13 cellular contexts compared by ENCODE assay signal in genomic region chr22:40486962-40487602, GRCh38.
DNase-seq lines count a peak whose midpoint lies in the region; ATAC-seq, FAIRE-seq and TF ChIP-seq lines count a peak whose summit lies in the region.
"Had no signal": no experiment of that assay in that cellular context is flagged by ENCODE, and none has a peak within 500 bp of the region (broad histone marks: within the 10 kb centered on the region; RNA-seq: fewer than 3 reads in every experiment).

No MANE protein-coding gene starts in this region.

- H3K27ac ChIP-seq in A673 (ENCODE audit: low read depth, low read length, poor library complexity, severe bottlenecking) (peak overlapping the region; percentile 85), neutrophil (peak overlapping the region; percentile 75)
- H3K27ac ChIP-seq: pancreas, SJCRH30 had no signal

- no peak overlapping the region for H3K4me3 Mint-ChIP-seq in activated naive CD8-positive, alpha-beta T cell treated with anti-CD3 and anti-CD28 coated beads, Interleukin-2, amount 50 U/mL, for 24 hours

- no peak for TF ChIP-seq CTCF in A673 (conservative IDR thresholded peaks at IDR 0.05; ENCODE audit: low read depth, low read length)
- TF ChIP-seq CTCF in neutrophil (IDR thresholded peaks at IDR 0.05): no peak

- peaks cover 32% of the 10 kb centered on the region for H3K4me1 Mint-ChIP-seq in activated naive CD8-positive, alpha-beta T cell treated with anti-CD3 and anti-CD28 coated beads, Interleukin-2, amount 50 U/mL, for 24 hours

- H3K36me3 ChIP-seq in A673 (ENCODE audit: insufficient read depth, low read length, poor library complexity, severe bottlenecking) (no peaks in the 10 kb centered on the region), neutrophil (no peaks in the 10 kb centered on the region)
- H3K36me3 ChIP-seq: pancreas, SJCRH30 had no signal

- H3K4me1 ChIP-seq in A673 (ENCODE audit: insufficient read depth, low read length, poor library complexity, severe bottlenecking) (peaks cover 45% of the 10 kb centered on the region), neutrophil (ENCODE audit: control insufficient read depth in 1 of 2, insufficient read depth in 1 of 2, low read depth in 1 of 2, low read length in 1 of 2) (peaks cover 71% of the 10 kb centered on the region in 2 experiments)

- peak; percentile 81 for ATAC-seq in activated naive CD8-positive, alpha-beta T cell treated with anti-CD3 and anti-CD28 coated beads, Interleukin-2, amount 50 U/mL, for 24 hours
- ATAC-seq in GM21825 (IDR thresholded peaks at IDR 0.05; ENCODE audit: unreplicated experiment) (no peak), GM18867 (IDR thresholded peaks at IDR 0.05; ENCODE audit: unreplicated experiment) (no peak)

- no TSS peak for BruUV-seq in A673 (replicated peaks; lab: Mats Ljungman, UMichigan)

- peak; percentile 54 for FAIRE-seq in GM19239 (lab: Jason Lieb, UNC)
- FAIRE-seq: pancreas had no signal

- no peaks in the 10 kb centered on the region for H3K27me3 ChIP-seq in A673 (replicated peaks; ENCODE audit: insufficient read depth, low read depth, low read length, poor library complexity)
- H3K27me3 ChIP-seq in neutrophil: no peaks in the 10 kb centered on the region
- H3K27me3 ChIP-seq: dorsolateral prefrontal cortex, pancreas, SJCRH30 had no signal

- no peaks in the 10 kb centered on the region for H3K27me3 Mint-ChIP-seq in activated naive CD8-positive, alpha-beta T cell treated with anti-CD3 and anti-CD28 coated beads, Interleukin-2, amount 50 U/mL, for 24 hours

- CTCF ChIA-PET in A673 (lab: Charles Lee): interaction anchor here (1.0 kb wide), 1 partner anchor 50 kb away, joined by 5 read pairs; no protein-coding TSS in a partner anchor

- no peak for DNase-seq in A673 (ENCODE audit: low spot score)
- DNase-seq in GM19239 (ENCODE audit: insufficient read length, low spot score): no peak
- no peak for DNase-seq in activated naive CD8-positive, alpha-beta T cell treated with anti-CD3 and anti-CD28 coated beads, Interleukin-2, amount 50 U/mL, for 24 hours
- no peak for DNase-seq in NCI-H510A (lab: John Stamatoyannopoulos, UW)
- DNase-seq in KG1 (lab: John Stamatoyannopoulos, UW): no peak
- DNase-seq: activated effector memory CD4-positive, alpha-beta T cell treated with Interleukin-2 at 50 U/mL for 16 hours; dorsolateral prefrontal cortex; pancreas; stimulated activated naive CD4-positive, alpha-beta T cell treated with Interleukin-2 at 50 U/mL for 16 hours had no signal

- H3K9me3 ChIP-seq in A673 (ENCODE audit: low read depth, low read length, poor library complexity, severe bottlenecking): no peaks in the 10 kb centered on the region
- no peaks in the 10 kb centered on the region for H3K9me3 ChIP-seq in neutrophil
- H3K9me3 ChIP-seq: pancreas, SJCRH30 had no signal

- H3K27ac Mint-ChIP-seq in activated naive CD8-positive, alpha-beta T cell treated with anti-CD3 and anti-CD28 coated beads, Interleukin-2, amount 50 U/mL, for 24 hours: no peak overlapping the region

- POLR2A ChIA-PET in A673 (lab: Charles Lee; ENCODE audit: low non-redundant PET): no interaction called here

- H3K9me3 Mint-ChIP-seq in activated naive CD8-positive, alpha-beta T cell treated with anti-CD3 and anti-CD28 coated beads, Interleukin-2, amount 50 U/mL, for 24 hours: no peaks in the 10 kb centered on the region

- H3K36me3 Mint-ChIP-seq in activated naive CD8-positive, alpha-beta T cell treated with anti-CD3 and anti-CD28 coated beads, Interleukin-2, amount 50 U/mL, for 24 hours (ENCODE audit: low read depth): no peaks in the 10 kb centered on the region

- H3K4me3 ChIP-seq in A673 (ENCODE audit: low read depth, low read length, poor library complexity, severe bottlenecking): no peak overlapping the region
- peak overlapping the region in 1 of 2 experiments; percentile 28 for H3K4me3 ChIP-seq in neutrophil (ENCODE audit: low read depth in 1 of 2, low read length in 1 of 2)
- H3K4me3 ChIP-seq: dorsolateral prefrontal cortex, pancreas, SJCRH30 had no signal

- intact Hi-C loops in A673 (cut with micrococcal nuclease; ENCODE audit: unreplicated experiment): loop anchor here (5.0 kb wide), 1 partner anchor 50 kb away; no protein-coding TSS in a partner anchor
